ENCODE assay signal across 11 cellular contexts in the genomic region with DNA sequence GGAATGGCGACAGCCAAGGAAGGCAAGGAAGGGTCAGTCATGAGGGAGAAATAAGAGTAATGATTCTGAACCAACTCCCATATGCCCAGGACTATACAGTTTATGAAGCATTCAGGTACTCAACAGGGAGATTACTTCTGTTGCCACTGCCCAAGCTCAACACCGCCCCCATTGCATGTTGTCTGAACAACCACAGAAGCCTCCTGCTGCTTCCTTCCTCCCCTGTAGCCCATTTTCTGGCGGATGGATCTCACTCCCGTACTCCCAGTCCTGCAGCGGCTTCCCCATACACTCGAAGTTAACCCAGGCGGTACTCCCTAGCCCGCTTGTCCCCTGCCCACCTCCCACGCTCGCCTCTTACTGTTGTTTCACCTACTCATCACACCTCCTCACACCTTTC.
DNase-seq lines count a peak whose midpoint lies in the region; ATAC-seq and TF ChIP-seq lines count a peak whose summit lies in the region.
"Had no signal": no experiment of that assay in that cellular context is flagged by ENCODE, and none has a peak within 500 bp of the region (broad histone marks: within the 10 kb centered on the region; RNA-seq: fewer than 3 reads in every experiment).

No MANE protein-coding gene starts in this region.

- CTCF ChIA-PET in HEK293T (lab: Yijun Ruan, JAX) (interaction anchor here (1.0 to 1.1 kb wide), 2 partner anchors 100 to 121 kb away, joined by 3 read pairs; no protein-coding TSS in a partner anchor), OCI-LY7 (lab: Charles Lee; ENCODE audit: unreplicated experiment) (no interaction called here)

- H3K9me3 ChIP-seq in OCI-LY7 (ENCODE audit: low read length) = no peaks in the 10 kb centered on the region
- H3K9me3 ChIP-seq in stomach = no peaks in the 10 kb centered on the region
- H3K9me3 ChIP-seq: MG63 had no signal

- H3K4me3 ChIP-seq in OCI-LY7 (ENCODE audit: low read depth, low read length, poor library complexity, severe bottlenecking) (no peak overlapping the region), stomach (no peak overlapping the region), lower leg skin (ENCODE audit: low read depth, poor library complexity, severe bottlenecking) (no peak overlapping the region)
- H3K4me3 ChIP-seq: MG63 had no signal

- TF ChIP-seq POLR2A in stomach (IDR thresholded peaks at IDR 0.05) (no peak), lower leg skin (IDR thresholded peaks at IDR 0.05) (no peak)

- no peak overlapping the region for H2AFZ ChIP-seq in OCI-LY7 (ENCODE audit: low read length)

- ATAC-seq in HG03108 (IDR thresholded peaks at IDR 0.05; ENCODE audit: unreplicated experiment) (no peak), GM21619 (IDR thresholded peaks at IDR 0.05; ENCODE audit: unreplicated experiment) (no peak)

- H3K36me3 ChIP-seq in OCI-LY7 (ENCODE audit: insufficient read depth, low read length) (no peaks in the 10 kb centered on the region), stomach (no peaks in the 10 kb centered on the region)
- H3K36me3 ChIP-seq: MG63 had no signal

- no peaks in the 10 kb centered on the region for H3K4me1 ChIP-seq in OCI-LY7 (ENCODE audit: insufficient read depth, low read length, poor library complexity, severe bottlenecking)
- peaks cover 0 to 20% (median 14%) of the 10 kb centered on the region in 4 donors for H3K4me1 ChIP-seq in stomach

- H3K9me2 ChIP-seq in OCI-LY7 (ENCODE audit: insufficient read depth, low read length) = no peaks in the 10 kb centered on the region

- no peak for TF ChIP-seq EP300 in stomach (IDR thresholded peaks at IDR 0.05)

- no peaks in the 10 kb centered on the region for H4K20me1 ChIP-seq in OCI-LY7 (ENCODE audit: insufficient read depth, low read length)

- BruUV-seq in OCI-LY7 (replicated peaks; lab: Mats Ljungman, UMichigan) = no TSS peak

- TF ChIP-seq CTCF in OCI-LY7 (conservative IDR thresholded peaks at IDR 0.05; ENCODE audit: low read length) = peak; percentile 39
- TF ChIP-seq CTCF in stomach (IDR thresholded peaks at IDR 0.05) = no peak
- TF ChIP-seq CTCF in lower leg skin (IDR thresholded peaks at IDR 0.05) = no peak

- POLR2A ChIA-PET in HEK293T (lab: Yijun Ruan, JAX) (no interaction called here), OCI-LY7 (lab: Charles Lee) (no interaction called here)

- intact Hi-C loops in OCI-LY7 (cut with micrococcal nuclease; ENCODE audit: unreplicated experiment) = no loop called here
- intact Hi-C loops in stomach (cut with DNase I; ENCODE audit: low total_unique reads) = loop anchor here (10.0 kb wide), 1 partner anchor 141 kb away; no protein-coding TSS in a partner anchor
- intact Hi-C loops in lower leg skin (cut with DNase I; ENCODE audit: low total_unique reads) = no loop called here

- H3K27ac ChIP-seq in OCI-LY7 (ENCODE audit: low read depth, low read length, poor library complexity, severe bottlenecking) (no peak overlapping the region), stomach (no peak overlapping the region)

- DNase-seq in DMS53 treated with DMSO at 0.1 percent for 48 hours (lab: John Stamatoyannopoulos, UW; ENCODE audit: unreplicated experiment) (peak; percentile 13), HEK293T (ENCODE audit: extremely low spot score) (peak; percentile 45), OCI-LY7 (ENCODE audit: low spot score) (peak; percentile 6), iPS-NIHi11 (ENCODE audit: low spot score) (peak; percentile 57), stomach (no peak), lower leg skin (ENCODE audit: low spot score in 2 of 2) (no peak)
- DNase-seq: immature natural killer cell; MG63; stimulated activated CD4-positive, alpha-beta T cell treated with anti-CD3 and anti-CD28 coated beads, Interleukin-12 subunit alpha, Interleukin-12 subunit beta, amount 100 ng/mL, for 4 hours had no signal

- H3K79me2 ChIP-seq in OCI-LY7 (ENCODE audit: insufficient read depth, low read depth, low read length) = no peaks in the 10 kb centered on the region

- WGBS in stomach, 5 donors = 60 to 79% (median 68%) methylated on average over 10 of the region's 10 CpGs
- WGBS in lower leg skin, 2 donors = 70 to 80% methylated on average over 10 of the region's 10 CpGs

- H3K27me3 ChIP-seq in stomach = peaks cover 0 to 4% (median 0%) of the 10 kb centered on the region in 3 donors
- H3K27me3 ChIP-seq: MG63 had no signal

- no peak overlapping the region for H3K4me2 ChIP-seq in OCI-LY7 (ENCODE audit: low read length)

TF ChIP-seq in HEK293T, 16 proteins besides CTCF, POLR2A, EP300 and RAD21:
- no peak for TF ChIP-seq HDGF (IDR thresholded peaks at IDR 0.05; ENCODE audit: borderline replicate concordance)
- TF ChIP-seq, protein P1, sequence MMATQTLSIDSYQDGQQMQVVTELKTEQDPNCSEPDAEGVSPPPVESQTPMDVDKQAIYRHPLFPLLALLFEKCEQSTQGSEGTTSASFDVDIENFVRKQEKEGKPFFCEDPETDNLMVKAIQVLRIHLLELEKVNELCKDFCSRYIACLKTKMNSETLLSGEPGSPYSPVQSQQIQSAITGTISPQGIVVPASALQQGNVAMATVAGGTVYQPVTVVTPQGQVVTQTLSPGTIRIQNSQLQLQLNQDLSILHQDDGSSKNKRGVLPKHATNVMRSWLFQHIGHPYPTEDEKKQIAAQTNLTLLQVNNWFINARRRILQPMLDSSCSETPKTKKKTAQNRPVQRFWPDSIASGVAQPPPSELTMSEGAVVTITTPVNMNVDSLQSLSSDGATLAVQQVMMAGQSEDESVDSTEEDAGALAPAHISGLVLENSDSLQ (IDR thresholded peaks at IDR 0.05) = no peak
- TF ChIP-seq FOXK2 (IDR thresholded peaks at IDR 0.05) = no peak
- TF ChIP-seq ARNT (IDR thresholded peaks at IDR 0.05) = no peak
- TF ChIP-seq FOXM1 (IDR thresholded peaks at IDR 0.05; ENCODE audit: borderline replicate concordance) = no peak
- TF ChIP-seq TARDBP (IDR thresholded peaks at IDR 0.05) = no peak
- no peak for TF ChIP-seq CTBP1 (IDR thresholded peaks at IDR 0.05; ENCODE audit: borderline replicate concordance)
- TF ChIP-seq SUZ12 (IDR thresholded peaks at IDR 0.05) = no peak
- no peak for TF ChIP-seq NFRKB (IDR thresholded peaks at IDR 0.05)
- no peak for TF ChIP-seq ELF4 (IDR thresholded peaks at IDR 0.05)
- TF ChIP-seq ZNF384 (IDR thresholded peaks at IDR 0.05) = no peak
- no peak for TF ChIP-seq BHLHE40 (IDR thresholded peaks at IDR 0.05; ENCODE audit: borderline replicate concordance)
- no peak for TF ChIP-seq SP1 (IDR thresholded peaks at IDR 0.05)
- TF ChIP-seq LEF1 (IDR thresholded peaks at IDR 0.05; ENCODE audit: borderline replicate concordance) = no peak
- TF ChIP-seq L3MBTL2 (conservative IDR thresholded peaks at IDR 0.05) = no peak
- no peak for TF ChIP-seq FOXA1 (IDR thresholded peaks at IDR 0.05)
TF ChIP-seq in HEK293T: peak in this region for 0.

Comparison
In these comparisons a context has a peak if more than half of its experiments do, and no peak if none do; other contexts are left out.
1. DNase-seq: peak in DMS53 treated with DMSO at 0.1 percent for 48 hours (single experiment), HEK293T (single experiment), OCI-LY7 (single experiment) and iPS-NIHi11 (single experiment); none in stomach (single experiment) and lower leg skin (0 of 2).